ENCODE assay signal across 1 cellular context in the genomic region with DNA sequence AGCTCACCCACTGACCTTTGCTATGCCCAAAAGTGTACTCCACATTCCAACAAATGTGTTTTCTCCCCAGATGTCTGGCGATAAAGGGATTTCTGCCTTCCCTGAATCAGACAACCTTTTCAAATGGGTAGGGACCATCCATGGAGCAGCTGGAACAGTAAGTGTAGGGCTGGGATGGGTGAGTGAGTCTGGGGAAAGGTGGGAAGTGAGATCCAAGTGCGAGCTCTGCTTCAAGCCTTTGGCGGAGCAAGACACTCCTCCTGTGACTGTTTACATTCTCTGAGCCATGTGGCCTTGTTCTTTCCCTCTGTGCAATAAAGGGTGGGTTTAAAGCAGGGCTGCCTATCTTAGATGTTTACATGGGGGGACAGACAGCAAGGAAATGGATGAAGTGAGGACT.
TF ChIP-seq lines count a peak whose summit lies in the region.

No MANE protein-coding gene starts in this region.

TF ChIP-seq in H1, 55 proteins besides CTCF, POLR2A, EP300 and RAD21:
- TF ChIP-seq KDM4A (IDR thresholded peaks at IDR 0.05; ENCODE audit: low read depth, low read length, severe bottlenecking) (no peak), SP1 (IDR thresholded peaks at IDR 0.05; ENCODE audit: low read depth, low read length) (no peak), CBX5 (IDR thresholded peaks at IDR 0.05; ENCODE audit: low read depth, low read length) (no peak), JUN (IDR thresholded peaks at IDR 0.05; ENCODE audit: low read depth, low read length) (no peak), SIX5 (IDR thresholded peaks at IDR 0.05; ENCODE audit: low read depth, low read length) (no peak), TEAD4 (IDR thresholded peaks at IDR 0.05; ENCODE audit: low read depth, low read length) (no peak), TBP (IDR thresholded peaks at IDR 0.05; ENCODE audit: low read depth, low read length) (no peak), SUZ12 (IDR thresholded peaks at IDR 0.05; ENCODE audit: low read length) (no peak), RFX5 (IDR thresholded peaks at IDR 0.05; ENCODE audit: borderline replicate concordance, low read depth, low read length) (no peak), SP4 (IDR thresholded peaks at IDR 0.05; ENCODE audit: low read length) (no peak), SRF (IDR thresholded peaks at IDR 0.05; ENCODE audit: low read depth, low read length) (no peak), ASH2L (IDR thresholded peaks at IDR 0.05; ENCODE audit: low read length) (no peak), CEBPB (IDR thresholded peaks at IDR 0.05; ENCODE audit: low read depth, low read length) (no peak), GTF2F1 (IDR thresholded peaks at IDR 0.05; ENCODE audit: borderline replicate concordance, low read depth, low read length) (no peak), RNF2 (IDR thresholded peaks at IDR 0.05; ENCODE audit: borderline replicate concordance, low read depth, low read length, missing control alignments, poor library complexity, severe bottlenecking) (no peak), KDM5A (IDR thresholded peaks at IDR 0.05; ENCODE audit: low read length) (no peak)
- TF ChIP-seq, protein P1, sequence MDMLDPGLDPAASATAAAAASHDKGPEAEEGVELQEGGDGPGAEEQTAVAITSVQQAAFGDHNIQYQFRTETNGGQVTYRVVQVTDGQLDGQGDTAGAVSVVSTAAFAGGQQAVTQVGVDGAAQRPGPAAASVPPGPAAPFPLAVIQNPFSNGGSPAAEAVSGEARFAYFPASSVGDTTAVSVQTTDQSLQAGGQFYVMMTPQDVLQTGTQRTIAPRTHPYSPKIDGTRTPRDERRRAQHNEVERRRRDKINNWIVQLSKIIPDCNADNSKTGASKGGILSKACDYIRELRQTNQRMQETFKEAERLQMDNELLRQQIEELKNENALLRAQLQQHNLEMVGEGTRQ (IDR thresholded peaks at IDR 0.05; ENCODE audit: low read length) = no peak
- TF ChIP-seq, protein P2, sequence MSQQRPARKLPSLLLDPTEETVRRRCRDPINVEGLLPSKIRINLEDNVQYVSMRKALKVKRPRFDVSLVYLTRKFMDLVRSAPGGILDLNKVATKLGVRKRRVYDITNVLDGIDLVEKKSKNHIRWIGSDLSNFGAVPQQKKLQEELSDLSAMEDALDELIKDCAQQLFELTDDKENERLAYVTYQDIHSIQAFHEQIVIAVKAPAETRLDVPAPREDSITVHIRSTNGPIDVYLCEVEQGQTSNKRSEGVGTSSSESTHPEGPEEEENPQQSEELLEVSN (IDR thresholded peaks at IDR 0.05) = no peak
